In genomic region chr4:105296672-105297071, GRCh38 we compare ENCODE assay signal across 27 cellular contexts.
"Had no signal": no experiment of that assay in that cellular context is flagged by ENCODE, and none has a peak within 500 bp of the region (broad histone marks: within the 10 kb centered on the region; RNA-seq: fewer than 3 reads in every experiment).

No MANE protein-coding gene starts in this region.

- H3K4me1 ChIP-seq: colonic mucosa, esophagus squamous epithelium, gastrocnemius medialis, lower lobe of right lung had no signal

- H3K9me3 ChIP-seq: colonic mucosa, esophagus squamous epithelium, gastrocnemius medialis, lower lobe of right lung, mucosa of descending colon had no signal

- H3K4me3 Mint-ChIP-seq: dendritic cell treated with granulocyte-macrophage colony-stimulating factor and Interleukin-4, amounts not matched to agents 40 ng/mL and 50 ng/mL, for 4 days; effector memory CD8-positive, alpha-beta T cell; endodermal cell; mesothelial cell of epicardium had no signal

- DNase-seq: colonic mucosa; cortex of kidney; effector CD8-positive, alpha-beta T cell; effector memory CD8-positive, alpha-beta T cell; erythroblast; esophagus squamous epithelium; foreskin fibroblast; foreskin melanocyte; gastrocnemius medialis; glutamatergic neuron; head of caudate nucleus; heart right ventricle; hippocampal formation; left cardiac atrium; left lung; left ventricle myocardium superior; lower lobe of right lung; mesenchymal stem cell; mucosa of descending colon had no signal

- ATAC-seq: effector memory CD8-positive, alpha-beta T cell; esophagus mucosa; gastrocnemius medialis; heart right ventricle; left cardiac atrium; left lung; left ventricle myocardium superior; lower lobe of right lung; mucosa of descending colon had no signal

- H3K27ac ChIP-seq: colonic mucosa, epithelial cell of prostate, esophagus squamous epithelium, gastrocnemius medialis, heart right ventricle, left lung, lower lobe of right lung had no signal

- H3K4me3 ChIP-seq: colonic mucosa, esophagus squamous epithelium, gastrocnemius medialis, heart right ventricle, left lung, lower lobe of right lung, mucosa of descending colon had no signal

- H3K27me3 ChIP-seq: colonic mucosa, esophagus squamous epithelium, gastrocnemius medialis, heart right ventricle, left lung had no signal

- H3K36me3 ChIP-seq: colonic mucosa, esophagus squamous epithelium, gastrocnemius medialis, heart right ventricle, left lung, lower lobe of right lung had no signal

- H3K36me3 Mint-ChIP-seq: mesothelial cell of epicardium had no signal

- H3K27ac Mint-ChIP-seq: dendritic cell treated with granulocyte-macrophage colony-stimulating factor and Interleukin-4, amounts not matched to agents 40 ng/mL and 50 ng/mL, for 4 days; effector memory CD8-positive, alpha-beta T cell; endodermal cell; mesothelial cell of epicardium had no signal

- FAIRE-seq: endometrium, islet of Langerhans, keratinocyte had no signal

- H3K27me3 Mint-ChIP-seq: dendritic cell treated with granulocyte-macrophage colony-stimulating factor and Interleukin-4, amounts not matched to agents 40 ng/mL and 50 ng/mL, for 4 days; effector memory CD8-positive, alpha-beta T cell had no signal

- H3K4me1 Mint-ChIP-seq: mesothelial cell of epicardium had no signal
